Comparison of ENCODE assay signal across 8 cellular contexts in the genomic region with DNA sequence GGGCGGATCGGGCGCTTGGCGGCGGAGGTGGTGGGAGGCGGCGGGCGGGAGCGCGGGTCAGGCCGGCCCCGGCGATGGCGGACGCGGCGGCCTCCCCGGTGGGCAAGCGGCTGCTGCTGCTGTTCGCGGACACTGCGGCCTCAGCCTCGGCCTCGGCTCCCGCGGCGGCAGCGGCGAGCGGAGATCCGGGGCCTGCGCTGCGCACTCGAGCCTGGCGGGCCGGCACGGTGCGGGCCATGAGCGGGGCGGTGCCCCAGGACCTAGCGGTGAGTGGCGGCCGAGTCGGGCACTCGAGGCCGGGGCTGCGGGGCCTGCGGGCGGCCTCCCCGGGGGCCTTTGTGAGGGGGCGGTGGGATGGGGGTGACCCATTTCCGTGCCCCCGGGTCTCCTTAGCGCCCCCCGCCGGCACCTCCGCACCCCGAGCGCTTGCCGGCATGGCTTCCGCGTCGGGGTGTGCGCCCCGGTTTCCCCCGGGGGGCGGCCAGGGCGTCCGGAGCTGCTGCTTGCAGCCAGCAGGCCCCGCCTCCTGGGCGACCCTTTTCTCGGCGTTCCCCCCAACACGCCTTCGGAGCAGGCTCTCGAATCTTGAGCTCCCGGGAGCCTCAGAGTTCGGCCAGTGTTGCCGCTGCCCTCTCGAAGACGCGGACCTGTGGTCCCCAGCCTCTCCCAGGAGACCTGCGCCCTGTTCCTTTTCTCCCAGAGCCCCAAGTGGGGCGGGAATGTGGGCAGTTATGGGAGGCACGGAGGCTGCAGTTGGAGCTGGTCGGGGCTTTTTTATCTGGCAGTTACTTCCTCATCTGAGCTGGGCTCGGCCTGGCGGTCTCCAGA. TPM values are rescaled to one million over a fixed set of nuclear protein-coding genes. Genes with fewer than 3 reads are reported as not detected.
DNase-seq lines count a peak whose midpoint lies in the region; ATAC-seq and TF ChIP-seq lines count a peak whose summit lies in the region.

No MANE protein-coding gene starts in this region.

- intact Hi-C loops in left ventricle myocardium inferior (cut with micrococcal nuclease) (no loop called here), vagina (cut with DNase I) (no loop called here)

- no peaks in the 10 kb centered on the region for H3K9me2 ChIP-seq in SU-DHL-6 (replicated peaks; ENCODE audit: insufficient read depth, low read length)

- H3K36me3 Mint-ChIP-seq in activated naive CD8-positive, alpha-beta T cell treated with anti-CD3 and anti-CD28 coated beads, Interleukin-2, amount 50 U/mL, for 24 hours (ENCODE audit: low read depth): peaks cover 6% of the 10 kb centered on the region

- H3K36me3 ChIP-seq in SU-DHL-6 (ENCODE audit: low read length): no peaks in the 10 kb centered on the region
- H3K36me3 ChIP-seq in left ventricle myocardium inferior: peaks cover 7% of the 10 kb centered on the region
- H3K36me3 ChIP-seq in vagina: peaks cover 0 to 5% of the 10 kb centered on the region in 2 donors

- peak overlapping the region; percentile 98 for H3K9ac ChIP-seq in SU-DHL-6 (ENCODE audit: low read length)

- peak in 1 of 2 donors; percentile 14 for TF ChIP-seq POLR2A in vagina (IDR thresholded peaks at IDR 0.05)

- ATAC-seq in GM19455 (IDR thresholded peaks at IDR 0.05; ENCODE audit: unreplicated experiment): peak; percentile 44
- peak; percentile 63 for ATAC-seq in activated naive CD8-positive, alpha-beta T cell treated with anti-CD3 and anti-CD28 coated beads, Interleukin-2, amount 50 U/mL, for 24 hours

- peak overlapping the region; percentile 92 for H3K4me3 Mint-ChIP-seq in activated naive CD8-positive, alpha-beta T cell treated with anti-CD3 and anti-CD28 coated beads, Interleukin-2, amount 50 U/mL, for 24 hours

- peaks cover 50% of the 10 kb centered on the region for H3K79me2 ChIP-seq in SU-DHL-6 (ENCODE audit: insufficient read depth, low read length)

- no peaks in the 10 kb centered on the region; the same call in 1 of the 2 replicates for H3K9me3 ChIP-seq in SU-DHL-6 (ENCODE audit: insufficient read depth, low read length)
- peaks cover 7% of the 10 kb centered on the region for H3K9me3 ChIP-seq in left ventricle myocardium inferior (replicated peaks)
- H3K9me3 ChIP-seq in vagina: no peaks in the 10 kb centered on the region

- H3K4me3 ChIP-seq in HL-60 (replicated peaks; ENCODE audit: insufficient read depth, low read length) (peak overlapping the region; percentile 56), SU-DHL-6 (ENCODE audit: insufficient read depth, low read length, poor library complexity, severe bottlenecking) (peak overlapping the region; percentile 100), left ventricle myocardium inferior (peak overlapping the region; percentile 95), vagina (peak overlapping the region; percentile 86 to 92)

- DNase-seq in COLO668 (lab: John Stamatoyannopoulos, UW; ENCODE audit: unreplicated experiment) (peak; percentile 59), HL-60 (ENCODE audit: low read depth in 1 of 2, low spot score in 1 of 2) (peak; percentile 62 to 66), left ventricle myocardium inferior (peak; percentile 62), putamen (ENCODE audit: low spot score) (peak; percentile 50), vagina (ENCODE audit: extremely low spot score in 2 of 2) (no peak)
- peak; percentile 79 for DNase-seq in activated naive CD8-positive, alpha-beta T cell treated with anti-CD3 and anti-CD28 coated beads, Interleukin-2, amount 50 U/mL, for 24 hours

- H3F3A ChIP-seq in SU-DHL-6 (ENCODE audit: insufficient read depth): peaks cover 23% of the 10 kb centered on the region

- peak overlapping the region; percentile 91 for H3K27ac Mint-ChIP-seq in activated naive CD8-positive, alpha-beta T cell treated with anti-CD3 and anti-CD28 coated beads, Interleukin-2, amount 50 U/mL, for 24 hours

- H3K4me1 ChIP-seq in left ventricle myocardium inferior (peaks cover 85% of the 10 kb centered on the region), vagina (peaks cover 30% of the 10 kb centered on the region)

- H3K27me3 Mint-ChIP-seq in activated naive CD8-positive, alpha-beta T cell treated with anti-CD3 and anti-CD28 coated beads, Interleukin-2, amount 50 U/mL, for 24 hours: no peaks in the 10 kb centered on the region

- H2AFZ ChIP-seq in SU-DHL-6 (ENCODE audit: low read depth, low read length, severe bottlenecking): peak overlapping the region; percentile 82

- peaks cover 5% of the 10 kb centered on the region for H3K9me3 Mint-ChIP-seq in activated naive CD8-positive, alpha-beta T cell treated with anti-CD3 and anti-CD28 coated beads, Interleukin-2, amount 50 U/mL, for 24 hours

- H3K4me2 ChIP-seq in SU-DHL-6 (ENCODE audit: low read depth, low read length, poor library complexity, severe bottlenecking): peak overlapping the region; percentile 83

- peaks cover 12% of the 10 kb centered on the region; the same call in 1 of the 2 replicates for H4K20me1 ChIP-seq in SU-DHL-6 (ENCODE audit: low read depth, low read length)

- TF ChIP-seq CTCF in HL-60 (IDR thresholded peaks at IDR 0.05; ENCODE audit: insufficient read depth, low read length) (no peak), SU-DHL-6 (IDR thresholded peaks at IDR 0.05; ENCODE audit: insufficient read depth, low read length, poor library complexity, severe bottlenecking) (peak; percentile 46), left ventricle myocardium inferior (IDR thresholded peaks at IDR 0.05; ENCODE audit: borderline replicate concordance) (peak; percentile 55), vagina (IDR thresholded peaks at IDR 0.05) (peak in 1 of 3 experiments; percentile 42)

- peaks cover 45% of the 10 kb centered on the region for H3K4me1 Mint-ChIP-seq in activated naive CD8-positive, alpha-beta T cell treated with anti-CD3 and anti-CD28 coated beads, Interleukin-2, amount 50 U/mL, for 24 hours

- H3K27ac ChIP-seq in HL-60 (replicated peaks) (peak overlapping the region; percentile 97), SU-DHL-6 (ENCODE audit: low read depth, low read length) (peak overlapping the region; percentile 97), left ventricle myocardium inferior (replicated peaks) (peak overlapping the region; percentile 99), vagina (peak overlapping the region; percentile 98)

- no peaks in the 10 kb centered on the region for H3K27me3 ChIP-seq in HL-60 (ENCODE audit: insufficient read depth, poor library complexity, severe bottlenecking)
- H3K27me3 ChIP-seq in SU-DHL-6 (ENCODE audit: low read length): no peaks in the 10 kb centered on the region
- no peaks in the 10 kb centered on the region for H3K27me3 ChIP-seq in left ventricle myocardium inferior (ENCODE audit: low read depth)
- no peaks in the 10 kb centered on the region for H3K27me3 ChIP-seq in vagina

RNA-seq across cellular contexts. Expression of gene KDM3B, which starts 0.5 kb away (rescaled TPM):
- total RNA-seq in left ventricle myocardium inferior: 40.7 TPM
- total RNA-seq in vagina: 48.6 TPM

RNA-seq across cellular contexts. Expression of gene FAM53C, which starts 14.9 kb away (rescaled TPM):
- total RNA-seq in left ventricle myocardium inferior (26.7 TPM), vagina (17.4 TPM)

RNA-seq across cellular contexts. Expression of gene CDC25C, which starts 21.3 kb away (rescaled TPM):
- total RNA-seq in left ventricle myocardium inferior: not detected
- total RNA-seq in vagina: 2.0 TPM

Comparison
In these comparisons a context has a peak if more than half of its experiments do, and no peak if none do; other contexts are left out.
1. DNase-seq: peak in COLO668 (single experiment), HL-60 (2 of 2), activated naive CD8-positive, alpha-beta T cell treated with anti-CD3 and anti-CD28 coated beads, Interleukin-2, amount 50 U/mL, for 24 hours (single experiment), left ventricle myocardium inferior (single experiment) and putamen (single experiment); none in vagina (0 of 2).
2. Peak in every context shown above with its lines, with median percentiles within 50 percentile points of each other: H3K27ac ChIP-seq and H3K4me3 ChIP-seq.